ENCODE assay signal across 1 cellular context in genomic region chrX:40945366-40945713, GRCh38.
TF ChIP-seq lines count a peak whose summit lies in the region.

No MANE protein-coding gene starts in this region.

TF ChIP-seq in GM12878, 131 proteins besides CTCF, POLR2A, EP300 and RAD21 (continued from another document):
- TF ChIP-seq ATF2 (IDR thresholded peaks at IDR 0.05; ENCODE audit: low read length): 0 out of 2 replicates have a peak, but pooled peaks have one; percentile 24
- 0 out of 2 replicates have a peak, but pooled peaks have one; percentile 32 for TF ChIP-seq BMI1 (IDR thresholded peaks at IDR 0.05; ENCODE audit: borderline replicate concordance)
- TF ChIP-seq PAX5 (IDR thresholded peaks at IDR 0.05; ENCODE audit: borderline replicate concordance, low read depth, low read length): 0 out of 2 replicates have a peak, but pooled peaks have one; percentile 20
- 0 out of 2 replicates have a peak, but pooled peaks have one; percentile 29 for TF ChIP-seq ATF7 (IDR thresholded peaks at IDR 0.05; ENCODE audit: low read depth)
- TF ChIP-seq IKZF2 (IDR thresholded peaks at IDR 0.05): peak; percentile 89 to 92
- peak; percentile 71 for TF ChIP-seq SPI1 (IDR thresholded peaks at IDR 0.05; ENCODE audit: borderline replicate concordance, insufficient read depth, low read depth, low read length)
- TF ChIP-seq MTA2 (IDR thresholded peaks at IDR 0.05; ENCODE audit: low read depth): peak; percentile 38; the same call in 1 of the 2 replicates
- TF ChIP-seq PAX8 (IDR thresholded peaks at IDR 0.05): no peak
- TF ChIP-seq EED (IDR thresholded peaks at IDR 0.05; ENCODE audit: low read depth): peak; percentile 61; the same call in 1 of the 2 replicates
- TF ChIP-seq DPF2 (IDR thresholded peaks at IDR 0.05): peak; percentile 57; the same call in 1 of the 2 replicates
- TF ChIP-seq MYB (IDR thresholded peaks at IDR 0.05; ENCODE audit: borderline replicate concordance, low read depth, low read length): no peak
- TF ChIP-seq CBX5 (IDR thresholded peaks at IDR 0.05; ENCODE audit: low read depth): no peak
